ENCODE assay signal across 1 cellular context in genomic region chr9:23717505-23717904, GRCh38.
TF ChIP-seq lines count a peak whose summit lies in the region.

No MANE protein-coding gene starts in this region.

TF ChIP-seq in HEK293, 187 proteins besides CTCF, POLR2A, EP300 and RAD21 (continued from another document and continues in another):
- TF ChIP-seq ATF2 (tag by site-specific recombination; IDR thresholded peaks at IDR 0.05; ENCODE audit: low read depth) (peak; percentile 30; the same call in 1 of the 2 replicates), ZNF555 (tag by site-specific recombination; conservative IDR thresholded peaks at IDR 0.05) (no peak), ZBTB20 (tag by site-specific recombination; IDR thresholded peaks at IDR 0.05) (no peak), FEZF1 (tag by site-specific recombination; IDR thresholded peaks at IDR 0.05) (peak; percentile 92), ZSCAN16 (tag by site-specific recombination; IDR thresholded peaks at IDR 0.05) (no peak), ZNF624 (tag by site-specific recombination; IDR thresholded peaks at IDR 0.05) (no peak), ZNF639 (tag by site-specific recombination; IDR thresholded peaks at IDR 0.05) (no peak), ZNF610 (tag by site-specific recombination; IDR thresholded peaks at IDR 0.05; ENCODE audit: borderline replicate concordance) (no peak), SETDB1 (IDR thresholded peaks at IDR 0.05; ENCODE audit: insufficient read length, low read length) (no peak), ZNF274 (IDR thresholded peaks at IDR 0.05; ENCODE audit: low read length) (no peak), ZNF274 (tag by site-specific recombination; IDR thresholded peaks at IDR 0.05; ENCODE audit: borderline replicate concordance) (no peak), ZNF398 (tag by site-specific recombination; IDR thresholded peaks at IDR 0.05) (no peak), ZNF248 (tag by site-specific recombination; IDR thresholded peaks at IDR 0.05) (no peak), ZNF146 (tag by site-specific recombination; IDR thresholded peaks at IDR 0.05) (peak; percentile 24; the same call in 1 of the 2 replicates), ZXDB (tag by site-specific recombination; IDR thresholded peaks at IDR 0.05) (no peak; the same call in 1 of the 2 replicates), ZNF148 (tag by site-specific recombination; IDR thresholded peaks at IDR 0.05; ENCODE audit: borderline replicate concordance) (no peak), ZNF768 (tag by site-specific recombination; IDR thresholded peaks at IDR 0.05) (no peak), SCRT2 (tag by site-specific recombination; IDR thresholded peaks at IDR 0.05) (no peak), SP3 (tag by site-specific recombination; IDR thresholded peaks at IDR 0.05) (no peak), ZNF16 (tag by site-specific recombination; IDR thresholded peaks at IDR 0.05; ENCODE audit: low read depth) (no peak), ZNF521 (tag by site-specific recombination; IDR thresholded peaks at IDR 0.05) (no peak), ZNF169 (tag by site-specific recombination; IDR thresholded peaks at IDR 0.05) (no peak), GLI2 (tag by site-specific recombination; IDR thresholded peaks at IDR 0.05; ENCODE audit: borderline replicate concordance, low read depth) (peak; percentile 85), KLF16 (tag by site-specific recombination; IDR thresholded peaks at IDR 0.05) (no peak), HOXC10 (CRISPR knock-in tag; IDR thresholded peaks at IDR 0.05) (no peak), ZNF302 (tag by site-specific recombination; IDR thresholded peaks at IDR 0.05; ENCODE audit: low read depth) (no peak), MYNN (tag by site-specific recombination; IDR thresholded peaks at IDR 0.05; ENCODE audit: borderline replicate concordance) (no peak), ZNF677 (tag by site-specific recombination; IDR thresholded peaks at IDR 0.05) (no peak), ZNF670 (tag by site-specific recombination; IDR thresholded peaks at IDR 0.05; ENCODE audit: low read depth) (no peak), ZNF19 (tag by site-specific recombination; IDR thresholded peaks at IDR 0.05; ENCODE audit: low read depth) (no peak), ZBTB48 (tag by site-specific recombination; IDR thresholded peaks at IDR 0.05) (no peak), ZFP3 (tag by site-specific recombination; IDR thresholded peaks at IDR 0.05; ENCODE audit: low read depth) (no peak), GFI1B (tag by site-specific recombination; IDR thresholded peaks at IDR 0.05) (no peak), ZBTB44 (tag by site-specific recombination; IDR thresholded peaks at IDR 0.05) (peak; percentile 46; the same call in 1 of the 2 replicates), HOXA7 (CRISPR knock-in tag; IDR thresholded peaks at IDR 0.05; ENCODE audit: borderline replicate concordance) (no peak), ZNF792 (tag by site-specific recombination; IDR thresholded peaks at IDR 0.05) (no peak), ZBTB8A (tag by site-specific recombination; IDR thresholded peaks at IDR 0.05) (no peak; the same call in 1 of the 2 replicates), ZNF423 (tag by site-specific recombination; IDR thresholded peaks at IDR 0.05) (no peak)
- TF ChIP-seq, protein P1, sequence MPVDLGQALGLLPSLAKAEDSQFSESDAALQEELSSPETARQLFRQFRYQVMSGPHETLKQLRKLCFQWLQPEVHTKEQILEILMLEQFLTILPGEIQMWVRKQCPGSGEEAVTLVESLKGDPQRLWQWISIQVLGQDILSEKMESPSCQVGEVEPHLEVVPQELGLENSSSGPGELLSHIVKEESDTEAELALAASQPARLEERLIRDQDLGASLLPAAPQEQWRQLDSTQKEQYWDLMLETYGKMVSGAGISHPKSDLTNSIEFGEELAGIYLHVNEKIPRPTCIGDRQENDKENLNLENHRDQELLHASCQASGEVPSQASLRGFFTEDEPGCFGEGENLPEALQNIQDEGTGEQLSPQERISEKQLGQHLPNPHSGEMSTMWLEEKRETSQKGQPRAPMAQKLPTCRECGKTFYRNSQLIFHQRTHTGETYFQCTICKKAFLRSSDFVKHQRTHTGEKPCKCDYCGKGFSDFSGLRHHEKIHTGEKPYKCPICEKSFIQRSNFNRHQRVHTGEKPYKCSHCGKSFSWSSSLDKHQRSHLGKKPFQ (tag by site-specific recombination; IDR thresholded peaks at IDR 0.05), result no peak
- TF ChIP-seq, protein P2, sequence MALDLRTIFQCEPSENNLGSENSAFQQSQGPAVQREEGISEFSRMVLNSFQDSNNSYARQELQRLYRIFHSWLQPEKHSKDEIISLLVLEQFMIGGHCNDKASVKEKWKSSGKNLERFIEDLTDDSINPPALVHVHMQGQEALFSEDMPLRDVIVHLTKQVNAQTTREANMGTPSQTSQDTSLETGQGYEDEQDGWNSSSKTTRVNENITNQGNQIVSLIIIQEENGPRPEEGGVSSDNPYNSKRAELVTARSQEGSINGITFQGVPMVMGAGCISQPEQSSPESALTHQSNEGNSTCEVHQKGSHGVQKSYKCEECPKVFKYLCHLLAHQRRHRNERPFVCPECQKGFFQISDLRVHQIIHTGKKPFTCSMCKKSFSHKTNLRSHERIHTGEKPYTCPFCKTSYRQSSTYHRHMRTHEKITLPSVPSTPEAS (tag by site-specific recombination; IDR thresholded peaks at IDR 0.05), result 0 out of 2 replicates have a peak, but pooled peaks have one; percentile 41
- TF ChIP-seq, protein P3, sequence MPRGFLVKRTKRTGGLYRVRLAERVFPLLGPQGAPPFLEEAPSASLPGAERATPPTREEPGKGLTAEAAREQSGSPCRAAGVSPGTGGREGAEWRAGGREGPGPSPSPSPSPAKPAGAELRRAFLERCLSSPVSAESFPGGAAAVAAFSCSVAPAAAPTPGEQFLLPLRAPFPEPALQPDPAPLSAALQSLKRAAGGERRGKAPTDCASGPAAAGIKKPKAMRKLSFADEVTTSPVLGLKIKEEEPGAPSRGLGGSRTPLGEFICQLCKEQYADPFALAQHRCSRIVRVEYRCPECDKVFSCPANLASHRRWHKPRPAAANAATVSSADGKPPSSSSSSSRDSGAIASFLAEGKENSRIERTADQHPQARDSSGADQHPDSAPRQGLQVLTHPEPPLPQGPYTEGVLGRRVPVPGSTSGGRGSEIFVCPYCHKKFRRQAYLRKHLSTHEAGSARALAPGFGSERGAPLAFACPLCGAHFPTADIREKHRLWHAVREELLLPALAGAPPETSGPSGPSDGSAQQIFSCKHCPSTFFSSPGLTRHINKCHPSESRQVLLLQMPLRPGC (tag by site-specific recombination; IDR thresholded peaks at IDR 0.05), result peak; percentile 81; the same call in 1 of the 2 replicates
- TF ChIP-seq, protein P4, sequence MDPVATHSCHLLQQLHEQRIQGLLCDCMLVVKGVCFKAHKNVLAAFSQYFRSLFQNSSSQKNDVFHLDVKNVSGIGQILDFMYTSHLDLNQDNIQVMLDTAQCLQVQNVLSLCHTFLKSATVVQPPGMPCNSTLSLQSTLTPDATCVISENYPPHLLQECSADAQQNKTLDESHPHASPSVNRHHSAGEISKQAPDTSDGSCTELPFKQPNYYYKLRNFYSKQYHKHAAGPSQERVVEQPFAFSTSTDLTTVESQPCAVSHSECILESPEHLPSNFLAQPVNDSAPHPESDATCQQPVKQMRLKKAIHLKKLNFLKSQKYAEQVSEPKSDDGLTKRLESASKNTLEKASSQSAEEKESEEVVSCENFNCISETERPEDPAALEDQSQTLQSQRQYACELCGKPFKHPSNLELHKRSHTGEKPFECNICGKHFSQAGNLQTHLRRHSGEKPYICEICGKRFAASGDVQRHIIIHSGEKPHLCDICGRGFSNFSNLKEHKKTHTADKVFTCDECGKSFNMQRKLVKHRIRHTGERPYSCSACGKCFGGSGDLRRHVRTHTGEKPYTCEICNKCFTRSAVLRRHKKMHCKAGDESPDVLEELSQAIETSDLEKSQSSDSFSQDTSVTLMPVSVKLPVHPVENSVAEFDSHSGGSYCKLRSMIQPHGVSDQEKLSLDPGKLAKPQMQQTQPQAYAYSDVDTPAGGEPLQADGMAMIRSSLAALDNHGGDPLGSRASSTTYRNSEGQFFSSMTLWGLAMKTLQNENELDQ (tag by site-specific recombination; IDR thresholded peaks at IDR 0.05; ENCODE audit: low read depth), result no peak
- TF ChIP-seq, protein P5, sequence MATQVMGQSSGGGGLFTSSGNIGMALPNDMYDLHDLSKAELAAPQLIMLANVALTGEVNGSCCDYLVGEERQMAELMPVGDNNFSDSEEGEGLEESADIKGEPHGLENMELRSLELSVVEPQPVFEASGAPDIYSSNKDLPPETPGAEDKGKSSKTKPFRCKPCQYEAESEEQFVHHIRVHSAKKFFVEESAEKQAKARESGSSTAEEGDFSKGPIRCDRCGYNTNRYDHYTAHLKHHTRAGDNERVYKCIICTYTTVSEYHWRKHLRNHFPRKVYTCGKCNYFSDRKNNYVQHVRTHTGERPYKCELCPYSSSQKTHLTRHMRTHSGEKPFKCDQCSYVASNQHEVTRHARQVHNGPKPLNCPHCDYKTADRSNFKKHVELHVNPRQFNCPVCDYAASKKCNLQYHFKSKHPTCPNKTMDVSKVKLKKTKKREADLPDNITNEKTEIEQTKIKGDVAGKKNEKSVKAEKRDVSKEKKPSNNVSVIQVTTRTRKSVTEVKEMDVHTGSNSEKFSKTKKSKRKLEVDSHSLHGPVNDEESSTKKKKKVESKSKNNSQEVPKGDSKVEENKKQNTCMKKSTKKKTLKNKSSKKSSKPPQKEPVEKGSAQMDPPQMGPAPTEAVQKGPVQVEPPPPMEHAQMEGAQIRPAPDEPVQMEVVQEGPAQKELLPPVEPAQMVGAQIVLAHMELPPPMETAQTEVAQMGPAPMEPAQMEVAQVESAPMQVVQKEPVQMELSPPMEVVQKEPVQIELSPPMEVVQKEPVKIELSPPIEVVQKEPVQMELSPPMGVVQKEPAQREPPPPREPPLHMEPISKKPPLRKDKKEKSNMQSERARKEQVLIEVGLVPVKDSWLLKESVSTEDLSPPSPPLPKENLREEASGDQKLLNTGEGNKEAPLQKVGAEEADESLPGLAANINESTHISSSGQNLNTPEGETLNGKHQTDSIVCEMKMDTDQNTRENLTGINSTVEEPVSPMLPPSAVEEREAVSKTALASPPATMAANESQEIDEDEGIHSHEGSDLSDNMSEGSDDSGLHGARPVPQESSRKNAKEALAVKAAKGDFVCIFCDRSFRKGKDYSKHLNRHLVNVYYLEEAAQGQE (tag by site-specific recombination; IDR thresholded peaks at IDR 0.05), result no peak
